In the genomic region with DNA sequence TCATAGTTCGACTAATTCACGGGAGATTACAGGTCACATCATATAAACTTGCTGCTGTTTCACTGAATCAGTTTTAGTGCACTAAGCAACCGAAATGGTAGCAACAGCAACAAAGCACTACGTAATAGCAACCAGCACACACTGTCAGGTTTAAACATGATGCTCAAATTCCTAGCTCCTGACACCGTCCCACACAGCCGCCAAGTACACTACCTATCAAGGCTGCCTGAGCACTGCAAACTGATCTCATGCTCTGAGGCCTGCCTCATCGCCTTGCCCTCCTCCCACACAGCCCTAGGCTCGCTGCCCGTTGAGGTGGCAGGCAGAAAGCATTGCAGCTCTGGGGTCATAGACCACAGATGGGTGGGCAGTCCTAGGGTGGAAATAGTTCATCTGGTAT, we compare ENCODE assay signal across 1 cellular context.
TF ChIP-seq lines count a peak whose summit lies in the region.

No MANE protein-coding gene starts in this region.

TF ChIP-seq in IMR-90, 13 proteins besides CTCF, POLR2A, EP300 and RAD21 (continued from another document):
- TF ChIP-seq, protein P1, sequence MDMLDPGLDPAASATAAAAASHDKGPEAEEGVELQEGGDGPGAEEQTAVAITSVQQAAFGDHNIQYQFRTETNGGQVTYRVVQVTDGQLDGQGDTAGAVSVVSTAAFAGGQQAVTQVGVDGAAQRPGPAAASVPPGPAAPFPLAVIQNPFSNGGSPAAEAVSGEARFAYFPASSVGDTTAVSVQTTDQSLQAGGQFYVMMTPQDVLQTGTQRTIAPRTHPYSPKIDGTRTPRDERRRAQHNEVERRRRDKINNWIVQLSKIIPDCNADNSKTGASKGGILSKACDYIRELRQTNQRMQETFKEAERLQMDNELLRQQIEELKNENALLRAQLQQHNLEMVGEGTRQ (IDR thresholded peaks at IDR 0.05; ENCODE audit: low read depth, low read length), result no peak
- TF ChIP-seq CEBPB (IDR thresholded peaks at IDR 0.05; ENCODE audit: low read depth, low read length), result peak; percentile 89
